ENCODE assay signal across 9 cellular contexts in the genomic region with DNA sequence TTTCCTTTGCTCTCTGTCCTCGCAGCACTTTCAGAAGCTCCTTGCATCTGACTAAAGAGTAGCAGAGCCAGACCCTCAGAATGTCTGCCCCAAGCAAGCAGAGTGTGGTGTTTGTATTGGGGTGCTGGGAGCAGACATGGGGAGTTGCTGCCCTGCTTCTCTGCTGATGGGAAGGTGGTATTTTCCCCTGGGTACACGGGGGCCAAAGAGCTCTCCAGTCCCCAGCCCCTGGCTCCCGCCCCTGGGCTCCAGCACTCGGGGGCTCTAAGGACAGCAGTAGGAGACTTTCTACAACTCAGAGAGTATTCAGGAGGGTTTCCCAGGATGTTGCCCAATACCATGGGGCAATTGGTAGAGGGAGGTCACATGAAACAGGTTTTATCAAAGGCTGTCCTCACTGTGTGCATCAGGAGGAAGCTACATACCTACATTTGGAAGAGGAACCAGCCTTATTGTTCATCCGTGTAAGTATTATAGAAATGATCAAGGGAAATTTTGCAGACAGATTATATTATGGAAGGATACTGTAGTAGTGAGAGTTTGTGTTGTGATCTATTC. TPM values are rescaled to one million over a fixed set of nuclear protein-coding genes. Genes with fewer than 3 reads are reported as not detected.
DNase-seq lines count a peak whose midpoint lies in the region; ATAC-seq and TF ChIP-seq lines count a peak whose summit lies in the region.
"Had no signal": no experiment of that assay in that cellular context is flagged by ENCODE, and none has a peak within 500 bp of the region (broad histone marks: within the 10 kb centered on the region; RNA-seq: fewer than 3 reads in every experiment).

No MANE protein-coding gene starts in this region.

- intact Hi-C loops in activated CD4-positive, alpha-beta T cell treated with anti-CD3 and anti-CD28 coated beads, Interleukin-2, amount 10 ng/mL, durations not matched to agents 24 days and 14 days (cut with micrococcal nuclease), result loop anchor here (5.0 kb wide), 1 partner anchor 41 kb away; no protein-coding TSS in a partner anchor

- no peaks in the 10 kb centered on the region for H3K9me3 Mint-ChIP-seq in activated CD4-positive, alpha-beta T cell treated with anti-CD3 and anti-CD28 coated beads, Interleukin-2, amount 10 ng/mL, durations not matched to agents 24 days and 14 days
- H3K9me3 Mint-ChIP-seq in central memory CD8-positive, alpha-beta T cell, result no peaks in the 10 kb centered on the region
- H3K9me3 Mint-ChIP-seq in stimulated activated naive CD8-positive, alpha-beta T cell treated with anti-CD3 and anti-CD28 coated beads, Interleukin-15, Interleukin-2, amounts not matched to agents 100 ng/mL and 50 ng/mL, for 24 hours, result no peaks in the 10 kb centered on the region

- CTCF ChIA-PET in GM10248 (lab: Yijun Ruan, JAX), result interaction anchor here (1.0 to 3.4 kb wide), 10 partner anchors 8 to 61 kb away, joined by 3 to 30 read pairs (median 4); no protein-coding TSS in a partner anchor

- peak overlapping the region; percentile 84 for H3K4me3 Mint-ChIP-seq in activated CD4-positive, alpha-beta T cell treated with anti-CD3 and anti-CD28 coated beads, Interleukin-2, amount 10 ng/mL, durations not matched to agents 24 days and 14 days
- H3K4me3 Mint-ChIP-seq in central memory CD8-positive, alpha-beta T cell, result peak overlapping the region; percentile 77
- H3K4me3 Mint-ChIP-seq in stimulated activated naive CD8-positive, alpha-beta T cell treated with anti-CD3 and anti-CD28 coated beads, Interleukin-15, Interleukin-2, amounts not matched to agents 100 ng/mL and 50 ng/mL, for 24 hours, result peak overlapping the region; percentile 83

- ATAC-seq in central memory CD8-positive, alpha-beta T cell (replicated peaks; ENCODE audit: extremely low read depth, poor library complexity, severe bottlenecking), result no peak

- H3K36me3 Mint-ChIP-seq in activated CD4-positive, alpha-beta T cell treated with anti-CD3 and anti-CD28 coated beads, Interleukin-2, amount 10 ng/mL, durations not matched to agents 24 days and 14 days (ENCODE audit: low read depth), result peaks cover 92% of the 10 kb centered on the region
- peaks cover 86% of the 10 kb centered on the region for H3K36me3 Mint-ChIP-seq in central memory CD8-positive, alpha-beta T cell (ENCODE audit: insufficient read depth)
- peaks cover 94% of the 10 kb centered on the region for H3K36me3 Mint-ChIP-seq in stimulated activated naive CD8-positive, alpha-beta T cell treated with anti-CD3 and anti-CD28 coated beads, Interleukin-15, Interleukin-2, amounts not matched to agents 100 ng/mL and 50 ng/mL, for 24 hours (ENCODE audit: low read depth)

- H3K4me1 Mint-ChIP-seq in activated CD4-positive, alpha-beta T cell treated with anti-CD3 and anti-CD28 coated beads, Interleukin-2, amount 10 ng/mL, durations not matched to agents 24 days and 14 days, result peaks cover 86% of the 10 kb centered on the region
- H3K4me1 Mint-ChIP-seq in central memory CD8-positive, alpha-beta T cell, result peaks cover 90% of the 10 kb centered on the region
- H3K4me1 Mint-ChIP-seq in stimulated activated naive CD8-positive, alpha-beta T cell treated with anti-CD3 and anti-CD28 coated beads, Interleukin-15, Interleukin-2, amounts not matched to agents 100 ng/mL and 50 ng/mL, for 24 hours (ENCODE audit: low read depth), result peaks cover 99% of the 10 kb centered on the region

- POLR2A ChIA-PET in GM10248 (lab: Yijun Ruan, JAX), result interaction anchor here (1.9 kb wide), 1 partner anchor 11 kb away, joined by 6 read pairs; no protein-coding TSS in a partner anchor

- H3K27ac Mint-ChIP-seq in activated CD4-positive, alpha-beta T cell treated with anti-CD3 and anti-CD28 coated beads, Interleukin-2, amount 10 ng/mL, durations not matched to agents 24 days and 14 days, result peak overlapping the region; percentile 93
- H3K27ac Mint-ChIP-seq in central memory CD8-positive, alpha-beta T cell (ENCODE audit: low read depth), result peak overlapping the region; percentile 100
- peak overlapping the region; percentile 98 for H3K27ac Mint-ChIP-seq in stimulated activated naive CD8-positive, alpha-beta T cell treated with anti-CD3 and anti-CD28 coated beads, Interleukin-15, Interleukin-2, amounts not matched to agents 100 ng/mL and 50 ng/mL, for 24 hours

- no peak for TF ChIP-seq CTCF in GM10248 (IDR thresholded peaks at IDR 0.05; ENCODE audit: control extremely low read depth, extremely low read depth, low read depth, missing control alignments)

- no peak for DNase-seq in activated CD4-positive, alpha-beta T cell treated with anti-CD3 and anti-CD28 coated beads, Interleukin-2, amount 10 ng/mL, durations not matched to agents 24 days and 14 days
- DNase-seq in activated CD4-positive, alpha-beta T cell treated with anti-CD3 and anti-CD28 coated beads, Interleukin-2, amount 50 U/mL, for 1 hour, result no peak
- DNase-seq in OCI-M1 (lab: John Stamatoyannopoulos, UW) (peak; percentile 10), dermis blood vessel endothelial cell (no peak), NCI-H526 (lab: John Stamatoyannopoulos, UW) (no peak), GM10248 (ENCODE audit: extremely low spot score) (no peak)
- no peak for DNase-seq in central memory CD8-positive, alpha-beta T cell (ENCODE audit: low spot score in 2 of 2)
- DNase-seq: thyroid gland had no signal

- no peaks in the 10 kb centered on the region for H3K27me3 Mint-ChIP-seq in activated CD4-positive, alpha-beta T cell treated with anti-CD3 and anti-CD28 coated beads, Interleukin-2, amount 10 ng/mL, durations not matched to agents 24 days and 14 days
- H3K27me3 Mint-ChIP-seq in central memory CD8-positive, alpha-beta T cell, result no peaks in the 10 kb centered on the region
- H3K27me3 Mint-ChIP-seq in stimulated activated naive CD8-positive, alpha-beta T cell treated with anti-CD3 and anti-CD28 coated beads, Interleukin-15, Interleukin-2, amounts not matched to agents 100 ng/mL and 50 ng/mL, for 24 hours, result no peaks in the 10 kb centered on the region

RNA-seq across cellular contexts. Expression of a gene that starts 50.3 kb away (rescaled TPM):
- 255 and 266 TPM in 2 replicates for total RNA-seq in activated CD4-positive, alpha-beta T cell treated with anti-CD3 and anti-CD28 coated beads, Interleukin-2, amount 10 ng/mL, durations not matched to agents 24 days and 14 days
- total RNA-seq in dermis blood vessel endothelial cell, result 270 and 389 TPM in 2 replicates

RNA-seq across cellular contexts. Expression of a gene that starts 59.4 kb away (rescaled TPM):
- 9.7 and 10.3 TPM in 2 replicates for total RNA-seq in activated CD4-positive, alpha-beta T cell treated with anti-CD3 and anti-CD28 coated beads, Interleukin-2, amount 10 ng/mL, durations not matched to agents 24 days and 14 days
- 14.3 and 19.3 TPM in 2 replicates for total RNA-seq in dermis blood vessel endothelial cell
